Comparison of ENCODE assay signal across 8 cellular contexts in genomic region chr10:103921750-103922195, GRCh38. TPM values are rescaled to one million over a fixed set of nuclear protein-coding genes. Genes with fewer than 3 reads are reported as not detected.
DNase-seq lines count a peak whose midpoint lies in the region; ATAC-seq, FAIRE-seq and TF ChIP-seq lines count a peak whose summit lies in the region.

No MANE protein-coding gene starts in this region.

- peak overlapping the region; percentile 89 for H2BK12ac ChIP-seq in H1 (ENCODE audit: low read depth, low read length)

- no peak overlapping the region for H4K5ac ChIP-seq in H1 (ENCODE audit: insufficient read length, low read depth, low read length)

- H2BK15ac ChIP-seq in H1 (ENCODE audit: low read length), result peak overlapping the region; percentile 48; the same call in 1 of the 2 replicates

- WGBS in H1 (ENCODE audit: extremely low coverage in 1 of 2, insufficient coverage in 1 of 2, insufficient read length in 1 of 2, insufficient replicate concordance in 2 of 2, low coverage in 1 of 2, low lambda C conversion rate in 2 of 2, missing lambda C conversion rate in 1 of 2), 2 experiments, result 62% methylated on average over 7 of the region's 7 CpGs; no CpG with 5 or more reads in 1 of the 2 experiments

- H3K23me2 ChIP-seq in H1 (ENCODE audit: low read depth, low read length), result peaks cover 7% of the 10 kb centered on the region; the same call in 1 of the 2 replicates

- FAIRE-seq in H1 (lab: Jason Lieb, UNC), result no peak

- peak overlapping the region; percentile 73; the same call in 1 of the 2 replicates for H2BK5ac ChIP-seq in H1 (ENCODE audit: low read depth, low read length)

- H3K56ac ChIP-seq in H1 (replicated peaks; ENCODE audit: insufficient read length, low read depth, low read length), result no peak overlapping the region

- no peaks in the 10 kb centered on the region for H3K9me3 ChIP-seq in H1 (ENCODE audit: insufficient read depth in 2 of 2, low read depth in 1 of 2, low read length in 1 of 2)
- no peaks in the 10 kb centered on the region for H3K9me3 ChIP-seq in MG63

- peak overlapping the region; percentile 92; the same call in 1 of the 2 replicates for H2BK20ac ChIP-seq in H1 (ENCODE audit: low read length)

- H3K14ac ChIP-seq in H1 (ENCODE audit: insufficient read length), result no peak overlapping the region

- H3K4me2 ChIP-seq in H1 (ENCODE audit: insufficient read depth in 1 of 2, low read depth in 2 of 2, low read length in 2 of 2), result peak overlapping the region in 1 of 2 experiments; percentile 22; a peak in 1 of 4 replicates

- no peak overlapping the region for H2BK120ac ChIP-seq in H1 (replicated peaks; ENCODE audit: low read depth, low read length)

- ATAC-seq in activated CD4-positive, alpha-beta T cell treated with anti-CD3 and anti-CD28 coated beads for 36 hours, result peak; percentile 7
- ATAC-seq in HG03469 (IDR thresholded peaks at IDR 0.05; ENCODE audit: unreplicated experiment) (no peak), HG02852 (IDR thresholded peaks at IDR 0.05; ENCODE audit: unreplicated experiment) (no peak)

- H2AK5ac ChIP-seq in H1 (ENCODE audit: low read depth, low read length), result no peak overlapping the region

- H3K4me1 Mint-ChIP-seq in activated CD4-positive, alpha-beta T cell treated with anti-CD3 and anti-CD28 coated beads for 36 hours, result peaks cover 8% of the 10 kb centered on the region

- H3K79me1 ChIP-seq in H1 (ENCODE audit: low read depth, low read length), result no peaks in the 10 kb centered on the region

- no peak overlapping the region for H4K91ac ChIP-seq in H1 (replicated peaks; ENCODE audit: insufficient read length, low read length)

- H3K4me1 ChIP-seq in H1 (replicated peaks in 1 of 4; ENCODE audit: control insufficient read depth in 3 of 4, insufficient read depth in 4 of 4, low read length in 3 of 4), result peaks cover 7 to 19% (median 11%) of the 10 kb centered on the region in 4 experiments

- H3K27me3 Mint-ChIP-seq in activated CD4-positive, alpha-beta T cell treated with anti-CD3 and anti-CD28 coated beads for 36 hours, result no peaks in the 10 kb centered on the region

- CTCF ChIA-PET in activated CD4-positive, alpha-beta T cell treated with anti-CD3 and anti-CD28 coated beads for 36 hours (lab: Charles Lee), result interaction anchor here (1.3 to 1.9 kb wide), 5 partner anchors 10 to 200 kb away, joined by 4 to 8 read pairs (median 6); partner anchors contain the start of gene SFR1
- CTCF ChIA-PET in H1 (lab: Charles Lee; ENCODE audit: partially characterized antibody), result interaction anchor here (0.8 to 2.6 kb wide), 8 partner anchors 7 to 284 kb away, joined by 3 to 10 read pairs (median 4); no protein-coding TSS in a partner anchor

- no peaks in the 10 kb centered on the region for H3K27me3 ChIP-seq in H1 (replicated peaks in 1 of 4; ENCODE audit: control insufficient read depth in 3 of 4, extremely low read depth in 1 of 4, insufficient read depth in 3 of 4, low read length in 3 of 4)
- H3K27me3 ChIP-seq in MG63, result no peaks in the 10 kb centered on the region

- H3K36me3 ChIP-seq in H1 (ENCODE audit: control insufficient read depth in 2 of 4, insufficient read depth in 4 of 4, low read length in 3 of 4), result no peaks in the 10 kb centered on the region
- H3K36me3 ChIP-seq in MG63, result no peaks in the 10 kb centered on the region

- POLR2A ChIA-PET in activated CD4-positive, alpha-beta T cell treated with anti-CD3 and anti-CD28 coated beads for 36 hours (lab: Charles Lee), result interaction anchor here (0.6 kb wide), 1 partner anchor 137 kb away, joined by 3 read pairs; no protein-coding TSS in a partner anchor
- POLR2A ChIA-PET in H1 (lab: Charles Lee; ENCODE audit: partially characterized antibody), result no interaction called here

- H4K20me1 ChIP-seq in H1 (replicated peaks in 1 of 2; ENCODE audit: control insufficient read depth in 1 of 2, insufficient read depth in 2 of 2, low read length in 2 of 2), result no peaks in the 10 kb centered on the region

- H3K23ac ChIP-seq in H1 (ENCODE audit: insufficient read length), result no peak overlapping the region

- H3K4me3 Mint-ChIP-seq in activated CD4-positive, alpha-beta T cell treated with anti-CD3 and anti-CD28 coated beads for 36 hours, result no peak overlapping the region

- no peak overlapping the region for H4K8ac ChIP-seq in H1 (ENCODE audit: extremely low read depth, insufficient read depth, low read length)

- intact Hi-C loops in activated CD4-positive, alpha-beta T cell treated with anti-CD3 and anti-CD28 coated beads for 36 hours (cut with DNase I, micrococcal nuclease), result no loop called here

- H3K36me3 Mint-ChIP-seq in activated CD4-positive, alpha-beta T cell treated with anti-CD3 and anti-CD28 coated beads for 36 hours (ENCODE audit: low read depth), result peaks cover 3% of the 10 kb centered on the region

- H3K4ac ChIP-seq in H1 (replicated peaks; ENCODE audit: insufficient read length, low read depth, low read length), result no peak overlapping the region

- TF ChIP-seq CTCF in H1 (IDR thresholded peaks at IDR 0.05; ENCODE audit: control extremely low read depth in 1 of 3, insufficient read depth in 1 of 3, low read depth in 1 of 3, low read length in 3 of 3), result peak; percentile 15 to 30 (median 20); a peak in 2 of 4 replicates

- H3K79me2 ChIP-seq in H1 (ENCODE audit: control insufficient read depth in 1 of 2, insufficient read depth in 2 of 2, low read length in 2 of 2), result no peaks in the 10 kb centered on the region

- no peak overlapping the region for H3K27ac ChIP-seq in H1 (ENCODE audit: low read depth, low read length)

- peak overlapping the region; percentile 100 for H2AFZ ChIP-seq in H1 (ENCODE audit: low read length)

- H3K9ac ChIP-seq in H1 (replicated peaks in 1 of 4; ENCODE audit: extremely low read depth in 1 of 4, low read depth in 3 of 4, low read length in 3 of 4), result no peak overlapping the region

- H3K9me3 Mint-ChIP-seq in activated CD4-positive, alpha-beta T cell treated with anti-CD3 and anti-CD28 coated beads for 36 hours (ENCODE audit: low read depth), result no peaks in the 10 kb centered on the region

- peak; percentile 40 to 49 for TF ChIP-seq RAD21 in H1 (IDR thresholded peaks at IDR 0.05 in 1 of 2, conservative IDR thresholded peaks at IDR 0.05 in 1 of 2; ENCODE audit: low read depth in 2 of 2, low read length in 2 of 2)

- TF ChIP-seq EP300 in H1 (IDR thresholded peaks at IDR 0.05; ENCODE audit: borderline replicate concordance in 1 of 2, low read depth in 2 of 2, low read length in 2 of 2), result no peak

- H3K18ac ChIP-seq in H1 (ENCODE audit: extremely low read depth, low read length), result peak overlapping the region; percentile 64; the same call in 1 of the 2 replicates

- TF ChIP-seq POLR2A in H1 (IDR thresholded peaks at IDR 0.05; ENCODE audit: control extremely low read depth in 1 of 2, low read depth in 2 of 2, low read length in 2 of 2), result no peak

- H3K27ac Mint-ChIP-seq in activated CD4-positive, alpha-beta T cell treated with anti-CD3 and anti-CD28 coated beads for 36 hours, result no peak overlapping the region

- H3K4me3 ChIP-seq in H1 (ENCODE audit: extremely low read depth in 1 of 4, insufficient read depth in 2 of 4, low read depth in 3 of 4, low read length in 4 of 4) (no peak overlapping the region), skeletal muscle cell (ENCODE audit: low read depth, low read length) (no peak overlapping the region), MG63 (no peak overlapping the region)

- DNase-seq in activated CD4-positive, alpha-beta T cell treated with anti-CD3 and anti-CD28 coated beads for 36 hours, result peak; percentile 64
- DNase-seq in activated CD4-positive, alpha-beta T cell treated with anti-CD3 and anti-CD28 coated beads for 1 hour, result no peak
- peak; percentile 71 for DNase-seq in OCI-M1 (lab: John Stamatoyannopoulos, UW)
- no peak for DNase-seq in H1 (ENCODE audit: low read depth in 1 of 2, low spot score in 2 of 2)
- DNase-seq in skeletal muscle cell (ENCODE audit: low read depth), result peak; percentile 4
- DNase-seq in MG63, result no peak

TF ChIP-seq in H1, 55 proteins besides CTCF, POLR2A, EP300 and RAD21:
- TF ChIP-seq CREB1 (IDR thresholded peaks at IDR 0.05) (0 out of 2 replicates have a peak, but pooled peaks have one; percentile 34), ATF3 (IDR thresholded peaks at IDR 0.05; ENCODE audit: insufficient read depth, low read depth, low read length) (no peak)

RNA-seq across cellular contexts. Expression of gene STN1, which starts 3.8 kb away (rescaled TPM):
- total RNA-seq in activated CD4-positive, alpha-beta T cell treated with anti-CD3 and anti-CD28 coated beads for 36 hours, result 10 to 100 TPM; 34.4 to 37.4 TPM
- 10.3 and 12.4 TPM in 2 replicates for total RNA-seq in H1 (2021; fragmentation: NEBNext Ultra II Directional; extraction: Animal tissue kit (Norgen Biotek cat#: 25700))
- 8.3 and 10.1 TPM in 2 replicates for polyA plus RNA-seq in H1 (2011; rRNA removed)
- polyA plus RNA-seq in H1 (2011; cell fraction: cytosol; rRNA removed), result 13.3 TPM
- 7.8 TPM for polyA plus RNA-seq in H1 (2011; cell fraction: nucleus; rRNA removed)
- polyA plus RNA-seq in H1 (2012, experiment 1 of 2), result 11.8 to 13.7 TPM (median 12.4 TPM) in 4 replicates
- polyA plus RNA-seq in H1 (2012, experiment 2 of 2), result 2.3 TPM
- 10.1 TPM for polyA plus RNA-seq in H1 (2013, experiment 1 of 2)
- polyA plus RNA-seq in H1 (2013, experiment 2 of 2), result 10.0 TPM
- polyA minus RNA-seq in H1 (2011; rRNA and poly(A)+ RNA removed), result 12.7 and 13.0 TPM in 2 replicates
- 6.7 TPM for polyA minus RNA-seq in H1 (2011; cell fraction: cytosol; rRNA and poly(A)+ RNA removed)
- 7.5 TPM for polyA minus RNA-seq in H1 (2011; cell fraction: nucleus; rRNA and poly(A)+ RNA removed)
- total RNA-seq in MG63 (2014; rRNA removed; shearing (Covaris generic); ENCODE audit: low replicate concordance), result 29.1 and 33.2 TPM in 2 replicates

RNA-seq across cellular contexts. Expression of gene SLK, which starts 45.2 kb away (rescaled TPM):
- total RNA-seq in activated CD4-positive, alpha-beta T cell treated with anti-CD3 and anti-CD28 coated beads for 36 hours, result 10 to 100 TPM; 20.2 to 32.5 TPM
- total RNA-seq in H1 (2021; fragmentation: NEBNext Ultra II Directional; extraction: Animal tissue kit (Norgen Biotek cat#: 25700)), result 18.3 and 18.8 TPM in 2 replicates
- polyA plus RNA-seq in H1 (2011; rRNA removed), result 1.6 and 2.7 TPM in 2 replicates
- polyA plus RNA-seq in H1 (2011; cell fraction: cytosol; rRNA removed), result 4.5 TPM
- polyA plus RNA-seq in H1 (2011; cell fraction: nucleus; rRNA removed), result 2.6 TPM
- polyA plus RNA-seq in H1 (2012, experiment 1 of 2), result 8.1 to 17.0 TPM (median 9.4 TPM) in 4 replicates
- polyA plus RNA-seq in H1 (2012, experiment 2 of 2), result 0.62 TPM
- 14.6 TPM for polyA plus RNA-seq in H1 (2013, experiment 1 of 2)
- polyA plus RNA-seq in H1 (2013, experiment 2 of 2), result 13.8 TPM
- polyA minus RNA-seq in H1 (2011; rRNA and poly(A)+ RNA removed), result 4.6 and 7.4 TPM in 2 replicates
- 7.9 TPM for polyA minus RNA-seq in H1 (2011; cell fraction: cytosol; rRNA and poly(A)+ RNA removed)
- polyA minus RNA-seq in H1 (2011; cell fraction: nucleus; rRNA and poly(A)+ RNA removed), result 9.3 TPM
- 19.0 and 31.0 TPM in 2 replicates for total RNA-seq in MG63 (2014; rRNA removed; shearing (Covaris generic); ENCODE audit: low replicate concordance)

Comparison
In these comparisons a context has a peak if more than half of its experiments do, and no peak if none do; other contexts are left out.
1. DNase-seq: peak in activated CD4-positive, alpha-beta T cell treated with anti-CD3 and anti-CD28 coated beads for 36 hours (single experiment), OCI-M1 (single experiment) and skeletal muscle cell (single experiment); none in activated CD4-positive, alpha-beta T cell treated with anti-CD3 and anti-CD28 coated beads for 1 hour (single experiment), H1 (0 of 2) and MG63 (single experiment).